Comparison of ENCODE assay signal across 1 cellular context in genomic region chr15:64856429-64857145, GRCh38.
TF ChIP-seq lines count a peak whose summit lies in the region.

No MANE protein-coding gene starts in this region.

TF ChIP-seq in HepG2, 621 proteins besides CTCF, POLR2A, EP300 and RAD21 (continued from another document and continues in another):
- TF ChIP-seq TFE3 (CRISPR knock-in tag; IDR thresholded peaks at IDR 0.05) (peak; percentile 27; the same call in 1 of the 2 replicates), ZNF83 (CRISPR knock-in tag; IDR thresholded peaks at IDR 0.05; ENCODE audit: borderline replicate concordance) (no peak), PHF21A (CRISPR knock-in tag; IDR thresholded peaks at IDR 0.05) (peak; percentile 44), NCOA1 (CRISPR knock-in tag; IDR thresholded peaks at IDR 0.05) (no peak), ZNF17 (CRISPR knock-in tag; IDR thresholded peaks at IDR 0.05) (no peak), ATF7 (IDR thresholded peaks at IDR 0.05) (no peak), ATF7 (CRISPR knock-in tag; IDR thresholded peaks at IDR 0.05) (peak; percentile 43; the same call in 1 of the 2 replicates), NONO (IDR thresholded peaks at IDR 0.05) (no peak), NONO (CRISPR knock-in tag; conservative IDR thresholded peaks at IDR 0.05) (0 out of 2 replicates have a peak, but pooled peaks have one; percentile 25), HNF4G (IDR thresholded peaks at IDR 0.05; ENCODE audit: borderline replicate concordance, low read depth, low read length) (no peak), HNF4G (CRISPR knock-in tag; IDR thresholded peaks at IDR 0.05; ENCODE audit: borderline replicate concordance, low read depth) (no peak), THAP11 (CRISPR knock-in tag; IDR thresholded peaks at IDR 0.05) (0 out of 2 replicates have a peak, but pooled peaks have one; percentile 29), ZNF687 (CRISPR knock-in tag; IDR thresholded peaks at IDR 0.05) (peak; percentile 75), ZNF296 (CRISPR knock-in tag; conservative IDR thresholded peaks at IDR 0.05) (no peak), YY1 (IDR thresholded peaks at IDR 0.05; ENCODE audit: insufficient read depth, insufficient replicate concordance, low read depth, low read length) (no peak), AGO2 (optimal IDR thresholded peaks at IDR 0.05; ENCODE audit: low read depth, low read length) (no peak), RARA (CRISPR knock-in tag; IDR thresholded peaks at IDR 0.05) (peak; percentile 55), FOXA3 (CRISPR knock-in tag; IDR thresholded peaks at IDR 0.05) (peak; percentile 17; the same call in 1 of the 2 replicates), ZNF468 (CRISPR knock-in tag; IDR thresholded peaks at IDR 0.05) (no peak), GABPB1 (CRISPR knock-in tag; IDR thresholded peaks at IDR 0.05) (no peak; the same call in 1 of the 2 replicates), SOX13 (IDR thresholded peaks at IDR 0.05) (no peak), SOX13 (CRISPR knock-in tag; conservative IDR thresholded peaks at IDR 0.05 in 1 of 2, IDR thresholded peaks at IDR 0.05 in 1 of 2) (peak in 1 of 2 experiments; percentile 23; a peak in 1 of 4 replicates), MBD4 (IDR thresholded peaks at IDR 0.05; ENCODE audit: borderline replicate concordance, low read length) (no peak), HOXA3 (CRISPR knock-in tag; IDR thresholded peaks at IDR 0.05) (0 out of 2 replicates have a peak, but pooled peaks have one; percentile 39), RXRB (CRISPR knock-in tag; IDR thresholded peaks at IDR 0.05; ENCODE audit: borderline replicate concordance) (peak; percentile 42; the same call in 1 of the 2 replicates), HNRNPLL (IDR thresholded peaks at IDR 0.05; ENCODE audit: low read depth, low read length, poor library complexity, severe bottlenecking) (no peak), RAD51 (IDR thresholded peaks at IDR 0.05; ENCODE audit: borderline replicate concordance) (peak; percentile 50; the same call in 1 of the 2 replicates), DRAP1 (CRISPR knock-in tag; IDR thresholded peaks at IDR 0.05) (no peak), SALL1 (CRISPR knock-in tag; IDR thresholded peaks at IDR 0.05) (peak; percentile 29; the same call in 1 of the 2 replicates), BCL6 (CRISPR knock-in tag; IDR thresholded peaks at IDR 0.05) (0 out of 2 replicates have a peak, but pooled peaks have one; percentile 26)
- TF ChIP-seq, protein P1, sequence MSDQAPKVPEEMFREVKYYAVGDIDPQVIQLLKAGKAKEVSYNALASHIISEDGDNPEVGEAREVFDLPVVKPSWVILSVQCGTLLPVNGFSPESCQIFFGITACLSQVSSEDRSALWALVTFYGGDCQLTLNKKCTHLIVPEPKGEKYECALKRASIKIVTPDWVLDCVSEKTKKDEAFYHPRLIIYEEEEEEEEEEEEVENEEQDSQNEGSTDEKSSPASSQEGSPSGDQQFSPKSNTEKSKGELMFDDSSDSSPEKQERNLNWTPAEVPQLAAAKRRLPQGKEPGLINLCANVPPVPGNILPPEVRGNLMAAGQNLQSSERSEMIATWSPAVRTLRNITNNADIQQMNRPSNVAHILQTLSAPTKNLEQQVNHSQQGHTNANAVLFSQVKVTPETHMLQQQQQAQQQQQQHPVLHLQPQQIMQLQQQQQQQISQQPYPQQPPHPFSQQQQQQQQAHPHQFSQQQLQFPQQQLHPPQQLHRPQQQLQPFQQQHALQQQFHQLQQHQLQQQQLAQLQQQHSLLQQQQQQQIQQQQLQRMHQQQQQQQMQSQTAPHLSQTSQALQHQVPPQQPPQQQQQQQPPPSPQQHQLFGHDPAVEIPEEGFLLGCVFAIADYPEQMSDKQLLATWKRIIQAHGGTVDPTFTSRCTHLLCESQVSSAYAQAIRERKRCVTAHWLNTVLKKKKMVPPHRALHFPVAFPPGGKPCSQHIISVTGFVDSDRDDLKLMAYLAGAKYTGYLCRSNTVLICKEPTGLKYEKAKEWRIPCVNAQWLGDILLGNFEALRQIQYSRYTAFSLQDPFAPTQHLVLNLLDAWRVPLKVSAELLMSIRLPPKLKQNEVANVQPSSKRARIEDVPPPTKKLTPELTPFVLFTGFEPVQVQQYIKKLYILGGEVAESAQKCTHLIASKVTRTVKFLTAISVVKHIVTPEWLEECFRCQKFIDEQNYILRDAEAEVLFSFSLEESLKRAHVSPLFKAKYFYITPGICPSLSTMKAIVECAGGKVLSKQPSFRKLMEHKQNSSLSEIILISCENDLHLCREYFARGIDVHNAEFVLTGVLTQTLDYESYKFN (CRISPR knock-in tag; conservative IDR thresholded peaks at IDR 0.05) = peak; percentile 47
- TF ChIP-seq, protein P2, sequence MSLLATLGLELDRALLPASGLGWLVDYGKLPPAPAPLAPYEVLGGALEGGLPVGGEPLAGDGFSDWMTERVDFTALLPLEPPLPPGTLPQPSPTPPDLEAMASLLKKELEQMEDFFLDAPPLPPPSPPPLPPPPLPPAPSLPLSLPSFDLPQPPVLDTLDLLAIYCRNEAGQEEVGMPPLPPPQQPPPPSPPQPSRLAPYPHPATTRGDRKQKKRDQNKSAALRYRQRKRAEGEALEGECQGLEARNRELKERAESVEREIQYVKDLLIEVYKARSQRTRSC (CRISPR knock-in tag; IDR thresholded peaks at IDR 0.05; ENCODE audit: low read depth) = no peak
- TF ChIP-seq, protein P3, sequence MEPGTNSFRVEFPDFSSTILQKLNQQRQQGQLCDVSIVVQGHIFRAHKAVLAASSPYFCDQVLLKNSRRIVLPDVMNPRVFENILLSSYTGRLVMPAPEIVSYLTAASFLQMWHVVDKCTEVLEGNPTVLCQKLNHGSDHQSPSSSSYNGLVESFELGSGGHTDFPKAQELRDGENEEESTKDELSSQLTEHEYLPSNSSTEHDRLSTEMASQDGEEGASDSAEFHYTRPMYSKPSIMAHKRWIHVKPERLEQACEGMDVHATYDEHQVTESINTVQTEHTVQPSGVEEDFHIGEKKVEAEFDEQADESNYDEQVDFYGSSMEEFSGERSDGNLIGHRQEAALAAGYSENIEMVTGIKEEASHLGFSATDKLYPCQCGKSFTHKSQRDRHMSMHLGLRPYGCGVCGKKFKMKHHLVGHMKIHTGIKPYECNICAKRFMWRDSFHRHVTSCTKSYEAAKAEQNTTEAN (CRISPR knock-in tag; conservative IDR thresholded peaks at IDR 0.05) = no peak
- TF ChIP-seq, protein P4, sequence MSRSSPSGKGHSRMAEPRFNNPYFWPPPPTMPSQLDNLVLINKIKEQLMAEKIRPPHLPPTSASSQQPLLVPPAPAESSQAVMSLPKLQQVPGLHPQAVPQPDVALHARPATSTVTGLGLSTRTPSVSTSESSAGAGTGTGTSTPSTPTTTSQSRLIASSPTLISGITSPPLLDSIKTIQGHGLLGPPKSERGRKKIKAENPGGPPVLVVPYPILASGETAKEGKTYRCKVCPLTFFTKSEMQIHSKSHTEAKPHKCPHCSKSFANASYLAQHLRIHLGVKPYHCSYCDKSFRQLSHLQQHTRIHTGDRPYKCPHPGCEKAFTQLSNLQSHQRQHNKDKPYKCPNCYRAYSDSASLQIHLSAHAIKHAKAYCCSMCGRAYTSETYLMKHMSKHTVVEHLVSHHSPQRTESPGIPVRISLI (CRISPR knock-in tag; IDR thresholded peaks at IDR 0.05; ENCODE audit: borderline replicate concordance) = peak; percentile 48; the same call in 1 of the 2 replicates
- TF ChIP-seq, protein P5, sequence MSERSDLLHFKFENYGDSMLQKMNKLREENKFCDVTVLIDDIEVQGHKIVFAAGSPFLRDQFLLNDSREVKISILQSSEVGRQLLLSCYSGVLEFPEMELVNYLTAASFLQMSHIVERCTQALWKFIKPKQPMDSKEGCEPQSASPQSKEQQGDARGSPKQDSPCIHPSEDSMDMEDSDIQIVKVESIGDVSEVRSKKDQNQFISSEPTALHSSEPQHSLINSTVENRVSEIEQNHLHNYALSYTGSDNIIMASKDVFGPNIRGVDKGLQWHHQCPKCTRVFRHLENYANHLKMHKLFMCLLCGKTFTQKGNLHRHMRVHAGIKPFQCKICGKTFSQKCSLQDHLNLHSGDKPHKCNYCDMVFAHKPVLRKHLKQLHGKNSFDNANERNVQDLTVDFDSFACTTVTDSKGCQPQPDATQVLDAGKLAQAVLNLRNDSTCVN (CRISPR knock-in tag; IDR thresholded peaks at IDR 0.05; ENCODE audit: borderline replicate concordance) = no peak
- TF ChIP-seq, protein P6, sequence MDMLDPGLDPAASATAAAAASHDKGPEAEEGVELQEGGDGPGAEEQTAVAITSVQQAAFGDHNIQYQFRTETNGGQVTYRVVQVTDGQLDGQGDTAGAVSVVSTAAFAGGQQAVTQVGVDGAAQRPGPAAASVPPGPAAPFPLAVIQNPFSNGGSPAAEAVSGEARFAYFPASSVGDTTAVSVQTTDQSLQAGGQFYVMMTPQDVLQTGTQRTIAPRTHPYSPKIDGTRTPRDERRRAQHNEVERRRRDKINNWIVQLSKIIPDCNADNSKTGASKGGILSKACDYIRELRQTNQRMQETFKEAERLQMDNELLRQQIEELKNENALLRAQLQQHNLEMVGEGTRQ (IDR thresholded peaks at IDR 0.05; ENCODE audit: low read depth, low read length) = peak; percentile 59
- TF ChIP-seq, protein P6 (CRISPR knock-in tag; IDR thresholded peaks at IDR 0.05; ENCODE audit: borderline replicate concordance) = peak; percentile 80; the same call in 1 of the 2 replicates
- TF ChIP-seq, protein P7, sequence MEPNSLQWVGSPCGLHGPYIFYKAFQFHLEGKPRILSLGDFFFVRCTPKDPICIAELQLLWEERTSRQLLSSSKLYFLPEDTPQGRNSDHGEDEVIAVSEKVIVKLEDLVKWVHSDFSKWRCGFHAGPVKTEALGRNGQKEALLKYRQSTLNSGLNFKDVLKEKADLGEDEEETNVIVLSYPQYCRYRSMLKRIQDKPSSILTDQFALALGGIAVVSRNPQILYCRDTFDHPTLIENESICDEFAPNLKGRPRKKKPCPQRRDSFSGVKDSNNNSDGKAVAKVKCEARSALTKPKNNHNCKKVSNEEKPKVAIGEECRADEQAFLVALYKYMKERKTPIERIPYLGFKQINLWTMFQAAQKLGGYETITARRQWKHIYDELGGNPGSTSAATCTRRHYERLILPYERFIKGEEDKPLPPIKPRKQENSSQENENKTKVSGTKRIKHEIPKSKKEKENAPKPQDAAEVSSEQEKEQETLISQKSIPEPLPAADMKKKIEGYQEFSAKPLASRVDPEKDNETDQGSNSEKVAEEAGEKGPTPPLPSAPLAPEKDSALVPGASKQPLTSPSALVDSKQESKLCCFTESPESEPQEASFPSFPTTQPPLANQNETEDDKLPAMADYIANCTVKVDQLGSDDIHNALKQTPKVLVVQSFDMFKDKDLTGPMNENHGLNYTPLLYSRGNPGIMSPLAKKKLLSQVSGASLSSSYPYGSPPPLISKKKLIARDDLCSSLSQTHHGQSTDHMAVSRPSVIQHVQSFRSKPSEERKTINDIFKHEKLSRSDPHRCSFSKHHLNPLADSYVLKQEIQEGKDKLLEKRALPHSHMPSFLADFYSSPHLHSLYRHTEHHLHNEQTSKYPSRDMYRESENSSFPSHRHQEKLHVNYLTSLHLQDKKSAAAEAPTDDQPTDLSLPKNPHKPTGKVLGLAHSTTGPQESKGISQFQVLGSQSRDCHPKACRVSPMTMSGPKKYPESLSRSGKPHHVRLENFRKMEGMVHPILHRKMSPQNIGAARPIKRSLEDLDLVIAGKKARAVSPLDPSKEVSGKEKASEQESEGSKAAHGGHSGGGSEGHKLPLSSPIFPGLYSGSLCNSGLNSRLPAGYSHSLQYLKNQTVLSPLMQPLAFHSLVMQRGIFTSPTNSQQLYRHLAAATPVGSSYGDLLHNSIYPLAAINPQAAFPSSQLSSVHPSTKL (CRISPR knock-in tag; IDR thresholded peaks at IDR 0.05) = peak; percentile 28; the same call in 1 of the 2 replicates
